Comparison of ENCODE assay signal across 17 cellular contexts in the genomic region with DNA sequence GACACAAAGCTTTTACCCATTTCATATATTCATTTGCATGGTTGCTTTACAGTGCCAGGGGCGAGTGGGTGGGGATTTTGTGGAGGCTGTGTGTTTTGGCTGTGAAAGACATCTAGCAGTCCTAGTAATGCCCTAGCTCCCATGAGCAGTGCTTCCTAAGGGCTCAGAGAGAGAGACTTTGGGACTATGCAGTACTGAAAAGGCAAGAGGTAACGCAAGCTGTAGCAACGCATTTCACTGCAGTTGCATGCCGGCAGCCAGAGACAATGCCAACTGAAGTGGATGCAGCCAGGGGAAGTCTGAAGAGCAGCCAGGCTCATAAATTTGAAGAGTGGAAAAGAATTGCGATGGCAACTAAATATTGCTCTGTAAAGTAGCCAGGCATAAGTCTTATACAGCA. TPM values are rescaled to one million over a fixed set of nuclear protein-coding genes. Genes with fewer than 3 reads are reported as not detected.
DNase-seq lines count a peak whose midpoint lies in the region; ATAC-seq and TF ChIP-seq lines count a peak whose summit lies in the region.
"Had no signal": no experiment of that assay in that cellular context is flagged by ENCODE, and none has a peak within 500 bp of the region (broad histone marks: within the 10 kb centered on the region; RNA-seq: fewer than 3 reads in every experiment).

No MANE protein-coding gene starts in this region.

- H3K4me3 ChIP-seq in AG10803 (ENCODE audit: low read length) (no peak overlapping the region), PC-3 (ENCODE audit: low read length) (no peak overlapping the region), gastroesophageal sphincter (no peak overlapping the region), sigmoid colon (no peak overlapping the region), HAP-1 (no peak overlapping the region)
- H3K4me3 ChIP-seq: GM12878, SJSA1 had no signal

- H3K27me3 Mint-ChIP-seq in CD14-positive monocyte (ENCODE audit: low read depth in 3 of 3) = peaks cover 2 to 3% (median 2%) of the 10 kb centered on the region in 3 donors

- POLR2A ChIA-PET in PC-3 (lab: Charles Lee; ENCODE audit: unreplicated experiment) = no interaction called here

- H3K27ac ChIP-seq in PC-3 (ENCODE audit: low read length) (peak overlapping the region; percentile 42), gastroesophageal sphincter (peak overlapping the region; percentile 43 to 75 (median 73)), sigmoid colon (peak overlapping the region; percentile 50 to 77 (median 73))
- H3K27ac ChIP-seq: RWPE1, SJSA1 had no signal

- no peak for TF ChIP-seq POLR2A in gastroesophageal sphincter (IDR thresholded peaks at IDR 0.05)
- no peak for TF ChIP-seq POLR2A in sigmoid colon (IDR thresholded peaks at IDR 0.05)

- no peaks in the 10 kb centered on the region for H3K9me2 ChIP-seq in PC-3 (replicated peaks; ENCODE audit: low read length)

- no TSS peak for BruUV-seq in PC-3 (replicated peaks; lab: Mats Ljungman, UMichigan)

- CTCF ChIA-PET in PC-3 (lab: Charles Lee) = no interaction called here

- no peak overlapping the region for H3K9ac ChIP-seq in PC-3 (ENCODE audit: low read length)

- H3K4me2 ChIP-seq in PC-3 (ENCODE audit: low read length) = peak overlapping the region; percentile 24; the same call in 1 of the 2 replicates

- no peak overlapping the region for H3K4me3 Mint-ChIP-seq in CD14-positive monocyte

- H3K4me1 ChIP-seq in PC-3 (ENCODE audit: insufficient read depth, low read length) = peaks cover 65% of the 10 kb centered on the region
- peaks cover 0 to 40% (median 5%) of the 10 kb centered on the region in 3 donors for H3K4me1 ChIP-seq in gastroesophageal sphincter
- H3K4me1 ChIP-seq in sigmoid colon = peaks cover 0 to 42% (median 37%) of the 10 kb centered on the region in 4 donors
- H3K4me1 ChIP-seq in HAP-1 = no peaks in the 10 kb centered on the region
- H3K4me1 ChIP-seq: SJSA1 had no signal

- DNase-seq in AG10803 (ENCODE audit: low read depth) = peak; percentile 83
- no peak for DNase-seq in PC-3
- peak; percentile 85 for DNase-seq in sigmoid colon
- DNase-seq in GM19240 (ENCODE audit: insufficient read length, low spot score) = no peak
- no peak for DNase-seq in CD14-positive monocyte (ENCODE audit: low spot score)
- no peak for DNase-seq in HAP-1 (ENCODE audit: low spot score in 2 of 2)
- DNase-seq: Calu3, NCI-H1417 treated with DMSO at 0.1 percent for 48 hours, NCI-H2081 treated with DMSO at 0.1 percent for 48 hours, NCI-H226, NCI-H526 had no signal

- no peaks in the 10 kb centered on the region for H3K36me3 ChIP-seq in PC-3 (ENCODE audit: low read depth, low read length)
- H3K36me3 ChIP-seq in gastroesophageal sphincter = no peaks in the 10 kb centered on the region
- H3K36me3 ChIP-seq in sigmoid colon = no peaks in the 10 kb centered on the region
- H3K36me3 ChIP-seq in HAP-1 (replicated peaks) = no peaks in the 10 kb centered on the region
- H3K36me3 ChIP-seq: SJSA1 had no signal

- ATAC-seq in PC-3 (peak; percentile 9; the same call in 1 of the 2 replicates), gastroesophageal sphincter (peak; percentile 67), HG02840 (IDR thresholded peaks at IDR 0.05; ENCODE audit: low FRiP score, unreplicated experiment) (no peak)
- ATAC-seq: GM12878 had no signal

- H3K9me3 ChIP-seq in PC-3 (ENCODE audit: low read length) (no peaks in the 10 kb centered on the region), gastroesophageal sphincter (no peaks in the 10 kb centered on the region), sigmoid colon (no peaks in the 10 kb centered on the region), HAP-1 (no peaks in the 10 kb centered on the region)
- H3K9me3 ChIP-seq: SJSA1 had no signal

- WGBS in gastroesophageal sphincter (ENCODE audit: low coverage in 1 of 2), 2 donors = 25 to 46% methylated on average over 1 to 5 of the region's 5 CpGs
- 79 to 82% methylated on average over 5 of the region's 5 CpGs for WGBS in sigmoid colon, 2 donors

- H3F3A ChIP-seq in PC-3 (ENCODE audit: low read length, unreplicated experiment) = no peaks in the 10 kb centered on the region

- H3K36me3 Mint-ChIP-seq in CD14-positive monocyte = no peaks in the 10 kb centered on the region

- no peaks in the 10 kb centered on the region for H4K20me1 ChIP-seq in PC-3 (ENCODE audit: low read length)

- TF ChIP-seq EP300 in gastroesophageal sphincter (IDR thresholded peaks at IDR 0.05) (no peak), sigmoid colon (IDR thresholded peaks at IDR 0.05) (peak in 2 of 4 donors; percentile 66 to 69)

- TF ChIP-seq CTCF in AG10803 (conservative IDR thresholded peaks at IDR 0.05; ENCODE audit: low read length) (no peak), PC-3 (conservative IDR thresholded peaks at IDR 0.05; ENCODE audit: low read depth, low read length) (no peak), gastroesophageal sphincter (IDR thresholded peaks at IDR 0.05) (no peak), sigmoid colon (IDR thresholded peaks at IDR 0.05) (no peak), CD14-positive monocyte (IDR thresholded peaks at IDR 0.05) (no peak)

- H3K27me3 ChIP-seq in PC-3 (ENCODE audit: low read length) (no peaks in the 10 kb centered on the region), gastroesophageal sphincter (no peaks in the 10 kb centered on the region), sigmoid colon (no peaks in the 10 kb centered on the region), HAP-1 (ENCODE audit: low read depth) (no peaks in the 10 kb centered on the region)
- H3K27me3 ChIP-seq: SJSA1 had no signal

- no peak overlapping the region for H3K27ac Mint-ChIP-seq in CD14-positive monocyte

- no peaks in the 10 kb centered on the region for H3K79me2 ChIP-seq in PC-3 (ENCODE audit: low read length)

- in situ Hi-C loops in HAP-1 (cut with MboI; ENCODE audit: low sequenced_read_pairs) = no loop called here

- H3K9me3 Mint-ChIP-seq in CD14-positive monocyte = peaks cover 2 to 16% (median 3%) of the 10 kb centered on the region in 7 donors

- intact Hi-C loops in PC-3 (cut with micrococcal nuclease) = loop anchor here (5.0 kb wide), 2 partner anchors 38 to 42 kb away; no protein-coding TSS in a partner anchor
- intact Hi-C loops in sigmoid colon (cut with DNase I) = loop anchor here (5.0 kb wide), 1 partner anchor 38 kb away; no protein-coding TSS in a partner anchor
- intact Hi-C loops in CD14-positive monocyte (cut with micrococcal nuclease) = no loop called here

- no peak overlapping the region for H2AFZ ChIP-seq in PC-3 (ENCODE audit: low read length)

- peaks cover 4% of the 10 kb centered on the region for H3K4me1 Mint-ChIP-seq in CD14-positive monocyte

RNA-seq across cellular contexts. Expression of gene ATP10A, which starts 27.4 kb away (rescaled TPM):
- total RNA-seq in PC-3 (2014; rRNA removed) (2.6 and 5.0 TPM in 2 replicates), gastroesophageal sphincter (10 to 100 TPM; 22.9 to 41.8 (median 24.6) TPM), sigmoid colon (1 to 10 TPM; 1.8 to 7.7 (median 5.0) TPM)
- polyA plus RNA-seq in sigmoid colon (1 to 10 TPM in 2 of 3 donors, under 1 TPM in 1; 0.23 to 3.2 (median 1.2) TPM), CD14-positive monocyte (under 1 TPM; 0.71 to 0.92 TPM)
- total RNA-seq: A172 had no signal

Comparison
In these comparisons a context has a peak if more than half of its experiments do, and no peak if none do; other contexts are left out.
1. DNase-seq: peak in AG10803 (single experiment) and sigmoid colon (single experiment); none in PC-3 (single experiment), GM19240 (single experiment), CD14-positive monocyte (single experiment) and HAP-1 (0 of 2).
2. intact Hi-C loops: an anchor here in PC-3 (5.0 kb wide) and sigmoid colon (5.0 kb wide); none called in CD14-positive monocyte.
3. Peak in every context shown above with its lines, with median percentiles within 50 percentile points of each other: H3K27ac ChIP-seq.